Comparison of ENCODE assay signal across 8 cellular contexts in the genomic region with DNA sequence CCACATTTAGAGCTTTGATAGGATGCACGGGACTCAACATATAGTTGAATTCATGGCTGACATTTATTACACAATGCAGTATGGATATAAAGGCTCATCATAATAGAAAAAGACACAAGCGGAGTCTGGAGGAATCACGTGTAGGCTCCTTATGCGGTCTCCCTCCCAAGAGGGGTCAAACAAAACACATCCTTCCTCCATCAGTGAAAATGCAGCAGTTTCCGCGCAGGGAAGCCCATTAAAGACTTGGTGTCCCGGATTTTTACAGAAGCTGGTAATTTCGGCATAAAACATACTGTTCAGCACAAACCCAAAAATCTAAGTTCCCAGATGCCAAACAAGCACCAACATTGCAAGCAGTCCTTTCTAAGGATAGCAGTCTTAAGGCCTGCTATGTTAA. TPM values are rescaled to one million over a fixed set of nuclear protein-coding genes. Genes with fewer than 3 reads are reported as not detected.
DNase-seq lines count a peak whose midpoint lies in the region; ATAC-seq and TF ChIP-seq lines count a peak whose summit lies in the region.

No MANE protein-coding gene starts in this region.

- no peaks in the 10 kb centered on the region for H4K20me1 ChIP-seq in IMR-90 (ENCODE audit: insufficient read depth, low read length)

- H3K18ac ChIP-seq in IMR-90 (ENCODE audit: low read depth, low read length), result no peak overlapping the region

- peak overlapping the region; percentile 50; the same call in 1 of the 2 replicates for H3K4ac ChIP-seq in IMR-90 (ENCODE audit: low read depth, low read length)

- H4K5ac ChIP-seq in IMR-90 (ENCODE audit: low read depth, low read length), result peak overlapping the region; percentile 39; the same call in 1 of the 2 replicates

- H3K4me1 ChIP-seq in IMR-90 (ENCODE audit: control insufficient read depth, insufficient read depth, low read length) (peaks cover 2% of the 10 kb centered on the region; the same call in 1 of the 2 replicates), muscle layer of colon (ENCODE audit: insufficient read depth, low read length) (peaks cover 8% of the 10 kb centered on the region)

- intact Hi-C loops in IMR-90 (cut with micrococcal nuclease), result no loop called here

- H3K27me3 ChIP-seq in BJ (ENCODE audit: control insufficient read depth, insufficient read depth, low read length) (no peaks in the 10 kb centered on the region), IMR-90 (ENCODE audit: control insufficient read depth, insufficient read depth, low read length) (no peaks in the 10 kb centered on the region), brain microvascular endothelial cell (replicated peaks) (no peaks in the 10 kb centered on the region), muscle layer of colon (ENCODE audit: control insufficient read depth in 1 of 2, insufficient read depth in 2 of 2, low read length in 2 of 2) (no peaks in the 10 kb centered on the region)

- H2AFZ ChIP-seq in IMR-90 (replicated peaks; ENCODE audit: low read length, poor library complexity), result no peak overlapping the region

- H2AK9ac ChIP-seq in IMR-90 (replicated peaks; ENCODE audit: low read depth, low read length, poor library complexity), result no peak overlapping the region

- H2BK5ac ChIP-seq in IMR-90 (ENCODE audit: low read depth, low read length, poor library complexity, severe bottlenecking), result no peak overlapping the region

- no peak overlapping the region for H2BK15ac ChIP-seq in IMR-90 (ENCODE audit: low read depth, low read length)

- peak overlapping the region; percentile 70 for H3K4me3 ChIP-seq in BJ (ENCODE audit: low read depth, low read length)
- peak overlapping the region; percentile 33; the same call in 1 of the 2 replicates for H3K4me3 ChIP-seq in IMR-90 (ENCODE audit: insufficient read depth, low read depth, low read length)
- H3K4me3 ChIP-seq in brain microvascular endothelial cell (ENCODE audit: low read depth, low read length), result peak overlapping the region; percentile 84
- peak overlapping the region in 1 of 2 donors; percentile 84 for H3K4me3 ChIP-seq in muscle layer of colon (ENCODE audit: low read depth in 1 of 2, low read length in 2 of 2)

- peak overlapping the region in 1 of 2 experiments; percentile 8; a peak in 1 of 4 replicates for H4K8ac ChIP-seq in IMR-90 (ENCODE audit: low read depth in 2 of 2, low read length in 2 of 2)

- BruUV-seq in IMR-90 (replicated peaks; lab: Mats Ljungman, UMichigan), result no TSS peak

- no peak overlapping the region for H2BK120ac ChIP-seq in IMR-90 (ENCODE audit: low read depth, low read length)

- no peak overlapping the region for H2AK5ac ChIP-seq in IMR-90 (ENCODE audit: low read depth, low read length)

- in situ Hi-C loops in IMR-90 (cut with MboI; ENCODE audit: low sequenced_read_pairs) (no loop called here), brain microvascular endothelial cell (cut with HindIII; ENCODE audit: low pct_ligation_motif_present, low sequenced_read_pairs) (no loop called here)

- no peak for ATAC-seq in IMR-90 (ENCODE audit: low read depth)

- peaks cover 3% of the 10 kb centered on the region; the same call in 1 of the 2 replicates for H3K9me1 ChIP-seq in IMR-90 (ENCODE audit: insufficient read depth, low read length)

- TF ChIP-seq CTCF in BJ (IDR thresholded peaks at IDR 0.05; ENCODE audit: insufficient read depth, low read depth, low read length) (no peak), IMR-90 (conservative IDR thresholded peaks at IDR 0.05; ENCODE audit: low read depth, low read length) (no peak), brain microvascular endothelial cell (IDR thresholded peaks at IDR 0.05; ENCODE audit: low read depth, low read length, missing control alignments) (no peak)

- H3K23ac ChIP-seq in IMR-90 (ENCODE audit: low read depth, low read length), result peak overlapping the region; percentile 91

- dilution Hi-C loops in IMR-90 (cut with HindIII; ENCODE audit: low sequenced_read_pairs, unreplicated experiment), result no loop called here

- H3K14ac ChIP-seq in IMR-90 (replicated peaks; ENCODE audit: low read depth, low read length), result peak overlapping the region; percentile 70

- H3K36me3 ChIP-seq in BJ (ENCODE audit: control insufficient read depth, insufficient read depth, low read length) (no peaks in the 10 kb centered on the region), IMR-90 (ENCODE audit: control insufficient read depth, insufficient read depth, low read length) (no peaks in the 10 kb centered on the region; the same call in 1 of the 2 replicates), brain microvascular endothelial cell (replicated peaks) (no peaks in the 10 kb centered on the region), muscle layer of colon (ENCODE audit: insufficient read depth, low read length) (no peaks in the 10 kb centered on the region)

- no peak overlapping the region for H4K91ac ChIP-seq in IMR-90 (ENCODE audit: insufficient read depth, low read depth, low read length)

- H3K56ac ChIP-seq in IMR-90 (ENCODE audit: extremely low read depth, insufficient read depth, low read length), result peak overlapping the region; percentile 23; the same call in 1 of the 2 replicates

- no peak for TF ChIP-seq POLR2A in IMR-90 (IDR thresholded peaks at IDR 0.05; ENCODE audit: low read depth, low read length)

- CTCF ChIA-PET in BJ (lab: Yijun Ruan, JAX), result interaction anchor here (1.0 kb wide), 1 partner anchor 80 kb away, joined by 3 read pairs; no protein-coding TSS in a partner anchor
- CTCF ChIA-PET in IMR-90 (lab: Yijun Ruan, JAX), result no interaction called here

- 25% methylated on average over 4 of the region's 8 CpGs; no CpG with 5 or more reads in 1 of the 2 experiments for WGBS in IMR-90 (ENCODE audit: extremely low coverage in 2 of 2, insufficient read length in 1 of 2), 2 experiments

- H3K9me3 ChIP-seq in IMR-90 (ENCODE audit: control insufficient read depth, insufficient read depth, low read length) (no peaks in the 10 kb centered on the region), muscle layer of colon (ENCODE audit: low read length) (no peaks in the 10 kb centered on the region)

- H2BK20ac ChIP-seq in IMR-90 (ENCODE audit: low read depth, low read length), result no peak overlapping the region

- POLR2A ChIA-PET in BJ (lab: Charles Lee), result interaction anchor here (0.6 kb wide), 1 partner anchor 18 kb away, joined by 8 read pairs; no protein-coding TSS in a partner anchor
- POLR2A ChIA-PET in IMR-90 (lab: Charles Lee; ENCODE audit: unreplicated experiment), result no interaction called here

- no peak for TF ChIP-seq RAD21 in IMR-90 (IDR thresholded peaks at IDR 0.05; ENCODE audit: low read length)

- H3K27ac ChIP-seq in IMR-90 (ENCODE audit: insufficient read depth, low read length), result 0 out of 2 replicates have a peak overlapping the region, but pooled peaks have one; percentile 4
- H3K27ac ChIP-seq in brain microvascular endothelial cell, result no peak overlapping the region
- no peak overlapping the region for H3K27ac ChIP-seq in muscle layer of colon (ENCODE audit: low read depth, low read length)

- peak overlapping the region; percentile 83 for H3K9ac ChIP-seq in IMR-90 (ENCODE audit: low read depth, low read length)
- peak overlapping the region; percentile 71 for H3K9ac ChIP-seq in muscle layer of colon (ENCODE audit: low read length)

- H3K79me1 ChIP-seq in IMR-90 (ENCODE audit: low read depth in 1 of 2, low read length in 2 of 2), result peaks cover 30 to 32% of the 10 kb centered on the region in 2 experiments

- no peak for DNase-seq in BJ (ENCODE audit: low read depth)
- peak; percentile 15 for DNase-seq in IMR-90
- DNase-seq in brain microvascular endothelial cell, result peak; percentile 15
- DNase-seq in DMS79 (lab: John Stamatoyannopoulos, UW), result no peak
- DNase-seq in nucleus accumbens (lab: John Stamatoyannopoulos, UW), result no peak
- DNase-seq in kidney glomerular epithelial cell (lab: John Stamatoyannopoulos, UW), result no peak
- no peak for DNase-seq in NCI-H345 (lab: John Stamatoyannopoulos, UW)

- H3K4me2 ChIP-seq in IMR-90 (ENCODE audit: low read depth, low read length), result peak overlapping the region; percentile 99

TF ChIP-seq in IMR-90, 13 proteins besides CTCF, POLR2A, EP300 and RAD21:
- no peak for TF ChIP-seq MXI1 (IDR thresholded peaks at IDR 0.05; ENCODE audit: borderline replicate concordance, low read depth, low read length)
- TF ChIP-seq, protein P1, sequence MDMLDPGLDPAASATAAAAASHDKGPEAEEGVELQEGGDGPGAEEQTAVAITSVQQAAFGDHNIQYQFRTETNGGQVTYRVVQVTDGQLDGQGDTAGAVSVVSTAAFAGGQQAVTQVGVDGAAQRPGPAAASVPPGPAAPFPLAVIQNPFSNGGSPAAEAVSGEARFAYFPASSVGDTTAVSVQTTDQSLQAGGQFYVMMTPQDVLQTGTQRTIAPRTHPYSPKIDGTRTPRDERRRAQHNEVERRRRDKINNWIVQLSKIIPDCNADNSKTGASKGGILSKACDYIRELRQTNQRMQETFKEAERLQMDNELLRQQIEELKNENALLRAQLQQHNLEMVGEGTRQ (IDR thresholded peaks at IDR 0.05; ENCODE audit: low read depth, low read length), result peak; percentile 38; the same call in 1 of the 2 replicates

RNA-seq across cellular contexts. Expression of a gene that starts 1.1 kb away (rescaled TPM):
- 5.1 and 9.0 TPM in 2 replicates for polyA plus RNA-seq in BJ (2011; rRNA removed)
- 7.4 and 8.8 TPM in 2 replicates for polyA minus RNA-seq in BJ (2011; rRNA and poly(A)+ RNA removed)
- 15.3 and 24.2 TPM in 2 replicates for total RNA-seq in IMR-90 (2012; rRNA removed)
- 6.1 and 6.6 TPM in 2 replicates for polyA plus RNA-seq in IMR-90 (2012; rRNA removed)
- 1.0 and 1.9 TPM in 2 replicates for polyA plus RNA-seq in IMR-90 (2012; cell fraction: cytosol; rRNA removed)
- polyA plus RNA-seq in IMR-90 (2012; cell fraction: nucleus; rRNA removed; ENCODE audit: low replicate concordance), result 2.1 and 22.3 TPM in 2 replicates

RNA-seq across cellular contexts. Expression of a gene that starts 54.4 kb away (rescaled TPM):
- polyA plus RNA-seq in BJ (2011; rRNA removed) (32.3 and 44.8 TPM in 2 replicates), IMR-90 (2012; rRNA removed) (19.8 and 30.1 TPM in 2 replicates)
- 15.8 and 23.6 TPM in 2 replicates for polyA minus RNA-seq in BJ (2011; rRNA and poly(A)+ RNA removed)
- 95.7 and 127 TPM in 2 replicates for total RNA-seq in IMR-90 (2012; rRNA removed)
- 5.4 and 10.6 TPM in 2 replicates for polyA plus RNA-seq in IMR-90 (2012; cell fraction: cytosol; rRNA removed)
- 1.4 and 15.0 TPM in 2 replicates for polyA plus RNA-seq in IMR-90 (2012; cell fraction: nucleus; rRNA removed; ENCODE audit: low replicate concordance)

Comparison
In these comparisons a context has a peak if more than half of its experiments do, and no peak if none do; other contexts are left out.
1. DNase-seq: peak in IMR-90 (single experiment) and brain microvascular endothelial cell (single experiment); none in BJ (single experiment), DMS79 (single experiment), nucleus accumbens (0 of 56), kidney glomerular epithelial cell (single experiment) and NCI-H345 (single experiment).